Comparison of ENCODE assay signal across 6 cellular contexts in genomic region chr3:197727878-197728277, GRCh38. TPM values are rescaled to one million over a fixed set of nuclear protein-coding genes. Genes with fewer than 3 reads are reported as not detected.
DNase-seq lines count a peak whose midpoint lies in the region; ATAC-seq, FAIRE-seq and TF ChIP-seq lines count a peak whose summit lies in the region.
"Not testable (repeated sequence)": the region's sequence is repeated elsewhere in the genome, so short reads cannot be mapped to it uniquely, and the experiment has no call there.

No MANE protein-coding gene starts in this region.

- WGBS in right cardiac atrium: 97% methylated on average over 3 of the region's 3 CpGs

- H3K79me2 ChIP-seq in OCI-LY3 (ENCODE audit: low read length): peaks cover 72% of the 10 kb centered on the region
- peaks cover 49% of the 10 kb centered on the region for H3K79me2 ChIP-seq in osteoblast (ENCODE audit: insufficient read depth, low read length)

- H3K27ac Mint-ChIP-seq in WTC11: 0 out of 2 replicates have a peak overlapping the region, but pooled peaks have one; percentile 20
- peak overlapping the region; percentile 32 for H3K27ac Mint-ChIP-seq in central memory CD8-positive, alpha-beta T cell (ENCODE audit: low read depth)

- H3K27me3 Mint-ChIP-seq in WTC11 (ENCODE audit: low read depth); central memory CD8-positive, alpha-beta T cell: not testable (repeated sequence)

- H3K9me3 Mint-ChIP-seq in WTC11: peaks cover 14% of the 10 kb centered on the region
- not testable (repeated sequence) for H3K9me3 Mint-ChIP-seq in central memory CD8-positive, alpha-beta T cell

- not testable (repeated sequence) for H3K27ac ChIP-seq in OCI-LY3 (ENCODE audit: low read length); right cardiac atrium (ENCODE audit: low read length); osteoblast (ENCODE audit: low read depth, low read length)

- H3K4me2 ChIP-seq in OCI-LY3 (ENCODE audit: low read length): peak overlapping the region; percentile 16; the same call in 1 of the 2 replicates
- not testable (repeated sequence) for H3K4me2 ChIP-seq in osteoblast (ENCODE audit: insufficient read depth, low read length)

- peaks cover 14% of the 10 kb centered on the region for H3K4me1 Mint-ChIP-seq in WTC11
- H3K4me1 Mint-ChIP-seq in central memory CD8-positive, alpha-beta T cell: peaks cover 40% of the 10 kb centered on the region

- not testable (repeated sequence) for ATAC-seq in WTC11; central memory CD8-positive, alpha-beta T cell (replicated peaks; ENCODE audit: extremely low read depth, poor library complexity, severe bottlenecking)
- peak; percentile 36 to 47 for ATAC-seq in right cardiac atrium

- H3K9ac ChIP-seq in OCI-LY3 (ENCODE audit: low read length): not testable (repeated sequence)

- peak; percentile 94 for FAIRE-seq in GM12891 (lab: Jason Lieb, UNC)

- DNase-seq in GM12891 (ENCODE audit: insufficient read length, low spot score); WTC11 (ENCODE audit: low spot score); central memory CD8-positive, alpha-beta T cell (ENCODE audit: low spot score in 2 of 2); right cardiac atrium: not testable (repeated sequence)
- DNase-seq in osteoblast (ENCODE audit: insufficient read length, low spot score, missing footprints): peak; percentile 30

- not testable (repeated sequence) for TF ChIP-seq POLR2A in GM12891 (IDR thresholded peaks at IDR 0.05; ENCODE audit: low read depth, low read length)

- not testable (repeated sequence) for H3K27me3 ChIP-seq in OCI-LY3 (ENCODE audit: low read depth, low read length); right cardiac atrium (ENCODE audit: control insufficient read depth, insufficient read depth); osteoblast (ENCODE audit: insufficient read depth, low read length)

- H4K20me1 ChIP-seq in OCI-LY3 (ENCODE audit: insufficient read depth, low read length): peaks cover 40% of the 10 kb centered on the region
- H4K20me1 ChIP-seq in osteoblast (ENCODE audit: insufficient read depth, low read length): not testable (repeated sequence)

- POLR2A ChIA-PET in WTC11 (lab: Charles Lee): not testable (repeated sequence)

- not testable (repeated sequence) for H3K4me3 Mint-ChIP-seq in WTC11; central memory CD8-positive, alpha-beta T cell

- H3K4me1 ChIP-seq in OCI-LY3 (ENCODE audit: low read length): peaks cover 41% of the 10 kb centered on the region
- not testable (repeated sequence) for H3K4me1 ChIP-seq in right cardiac atrium (ENCODE audit: control insufficient read depth, insufficient read depth, low read length); osteoblast (ENCODE audit: insufficient read depth, low read length)

- CTCF ChIA-PET in WTC11 (lab: Charles Lee): interaction anchor here (1.6 kb wide), 1 partner anchor 129 kb away, joined by 3 read pairs; no protein-coding TSS in a partner anchor

- intact Hi-C loops in right cardiac atrium (cut with DNase I): not testable (repeated sequence)

- H2AFZ ChIP-seq in OCI-LY3 (ENCODE audit: low read depth, low read length); osteoblast (ENCODE audit: low read length): not testable (repeated sequence)

- TF ChIP-seq CTCF in OCI-LY3 (IDR thresholded peaks at IDR 0.05; ENCODE audit: low read depth, low read length); WTC11 (IDR thresholded peaks at IDR 0.05); osteoblast (IDR thresholded peaks at IDR 0.05; ENCODE audit: extremely low read depth, low read depth, low read length): not testable (repeated sequence)

- peaks cover 36% of the 10 kb centered on the region for H3K36me3 ChIP-seq in OCI-LY3 (replicated peaks; ENCODE audit: low read depth, low read length)
- H3K36me3 ChIP-seq in osteoblast (ENCODE audit: insufficient read depth, low read length): not testable (repeated sequence)

- H3K9me3 ChIP-seq in OCI-LY3 (ENCODE audit: insufficient read depth, low read length); right cardiac atrium (ENCODE audit: control insufficient read depth, low read length); osteoblast (ENCODE audit: low read depth, low read length): not testable (repeated sequence)

- not testable (repeated sequence) for H3K4me3 ChIP-seq in OCI-LY3 (ENCODE audit: low read length); right cardiac atrium (ENCODE audit: low read length); osteoblast (ENCODE audit: insufficient read depth, low read length)

- H3K36me3 Mint-ChIP-seq in WTC11: peaks cover 11% of the 10 kb centered on the region
- not testable (repeated sequence) for H3K36me3 Mint-ChIP-seq in central memory CD8-positive, alpha-beta T cell (ENCODE audit: insufficient read depth)

RNA-seq across cellular contexts. Expression of gene RUBCN, which starts 8.8 kb away (rescaled TPM):
- 29.4 TPM for polyA plus RNA-seq in GM12891 (2012; ENCODE audit: low read depth, missing spikeins)
- total RNA-seq in WTC11 (2021) (21.8 to 22.9 TPM (median 22.9 TPM) in 3 replicates), right cardiac atrium (10 to 100 TPM; 17.7 to 21.1 (median 19.7) TPM), osteoblast (19.7 and 23.2 TPM in 2 replicates)
- polyA plus RNA-seq in right cardiac atrium: 13.4 TPM

RNA-seq across cellular contexts. Expression of gene FYTTD1, which starts 21.8 kb away (rescaled TPM):
- polyA plus RNA-seq in GM12891 (2012; ENCODE audit: low read depth, missing spikeins): 34.1 TPM
- total RNA-seq in WTC11 (2021): 21.4 to 24.5 TPM (median 23.7 TPM) in 3 replicates
- total RNA-seq in right cardiac atrium: 10 to 100 TPM; 50.1 to 61.0 (median 58.2) TPM
- 17.2 TPM for polyA plus RNA-seq in right cardiac atrium
- 41.3 and 42.0 TPM in 2 replicates for total RNA-seq in osteoblast
